23 cellular contexts compared by ENCODE assay signal in the genomic region with DNA sequence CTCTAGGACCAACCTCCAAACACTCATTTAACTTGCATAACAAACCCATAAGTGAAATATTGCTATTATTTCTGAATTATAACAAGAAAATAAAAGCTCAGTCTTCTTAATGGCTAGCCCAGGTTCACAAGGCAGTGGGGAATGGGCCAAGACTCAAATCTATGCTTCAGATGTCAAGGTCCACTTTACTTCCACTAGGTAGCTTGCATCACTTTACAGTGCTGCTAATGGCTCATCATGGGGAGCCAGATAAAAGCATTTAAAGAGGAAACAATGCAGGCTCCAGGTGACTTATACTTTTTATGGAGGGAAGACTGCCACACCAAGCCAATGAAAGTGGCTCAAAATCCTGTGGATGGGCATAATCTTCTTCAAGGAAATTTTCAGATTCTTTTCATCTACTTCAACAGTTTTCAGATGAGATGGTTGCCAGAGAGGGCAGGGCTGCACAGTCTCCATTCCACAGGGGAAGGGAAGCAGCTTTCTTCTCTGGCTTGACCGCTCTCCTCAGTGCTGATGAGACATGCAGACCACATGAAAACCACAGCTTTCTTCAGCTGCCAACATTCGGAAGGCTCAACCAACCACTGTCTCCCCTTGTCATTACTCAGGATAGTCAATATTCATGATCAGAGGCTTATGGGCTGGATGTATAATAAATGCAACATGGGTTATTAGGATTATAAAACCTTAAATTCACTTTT.
"Had no signal": no experiment of that assay in that cellular context is flagged by ENCODE, and none has a peak within 500 bp of the region (broad histone marks: within the 10 kb centered on the region; RNA-seq: fewer than 3 reads in every experiment).

No MANE protein-coding gene starts in this region.

- ATAC-seq: body of pancreas; effector memory CD8-positive, alpha-beta T cell; naive thymus-derived CD4-positive, alpha-beta T cell; pancreas had no signal

- H3K4me3 ChIP-seq: body of pancreas, cardiac muscle cell, left ventricle myocardium inferior, pancreas, prostate gland, spleen, tibial nerve had no signal

- DNase-seq: activated CD4-positive, alpha-beta T cell treated with anti-CD3 and anti-CD28 coated beads for 4 hours; activated CD4-positive, alpha-beta T cell treated with anti-CD3 and anti-CD28 coated beads, Interleukin-2, amount 50 U/mL, for 48 hours; activated CD8-positive, alpha-beta memory T cell treated with anti-CD3 and anti-CD28 coated beads for 24 hours; activated effector memory CD4-positive, alpha-beta T cell treated with anti-CD3 and anti-CD28 coated beads, Interleukin-2, amount 50 U/mL, for 16 hours; activated naive CD4-positive, alpha-beta T cell treated with anti-CD3 and anti-CD28 coated beads, Interleukin-2, amount 10 ng/mL, durations not matched to agents 7 days and 5 days; activated naive CD8-positive, alpha-beta T cell treated with anti-CD3 and anti-CD28 coated beads, Interleukin-2, amount 10 ng/mL, durations not matched to agents 7 days and 5 days; amniotic stem cell; body of pancreas; cortex of kidney; effector memory CD8-positive, alpha-beta T cell; foreskin fibroblast; head of caudate nucleus; kidney glomerular epithelial cell; left ventricle myocardium inferior; naive thymus-derived CD4-positive, alpha-beta T cell; nucleus accumbens; pancreas; spleen; stimulated activated naive CD4-positive, alpha-beta T cell; T-helper 1 cell had no signal
